ENCODE assay signal across 40 cellular contexts in the genomic region with DNA sequence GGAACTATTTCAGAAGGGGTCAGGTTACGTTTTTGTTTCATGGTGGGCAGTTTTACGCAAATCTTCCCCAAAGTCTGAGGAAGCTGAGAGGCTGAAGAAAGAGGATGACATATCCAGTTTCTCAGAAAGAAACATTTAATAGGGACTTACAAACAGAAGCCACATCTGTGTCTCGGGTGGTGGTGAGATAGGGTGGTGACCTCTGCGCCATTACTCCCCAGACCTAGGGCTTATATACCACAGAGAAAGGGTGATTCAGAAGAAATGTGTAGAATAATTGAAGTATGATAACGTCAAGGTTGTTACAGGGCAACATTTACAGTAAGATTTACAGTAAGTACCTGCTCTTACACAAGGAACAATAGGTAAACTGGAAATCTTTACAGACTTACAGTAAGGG. TPM values are rescaled to one million over a fixed set of nuclear protein-coding genes. Genes with fewer than 3 reads are reported as not detected.
"Had no signal": no experiment of that assay in that cellular context is flagged by ENCODE, and none has a peak within 500 bp of the region (broad histone marks: within the 10 kb centered on the region; RNA-seq: fewer than 3 reads in every experiment).

No MANE protein-coding gene starts in this region.

- FAIRE-seq: astrocyte, colon had no signal

- H3K27me3 Mint-ChIP-seq: activated naive CD4-positive, alpha-beta T cell treated with anti-CD3 and anti-CD28 coated beads, Interleukin-2, amount 10 ng/mL, durations not matched to agents 7 days and 5 days; activated naive CD8-positive, alpha-beta T cell treated with anti-CD3 and anti-CD28 coated beads for 36 hours had no signal

- H3K36me3 ChIP-seq: adrenal gland, ascending aorta, brain microvascular endothelial cell, breast epithelium, cardiac muscle cell, colonic mucosa had no signal

- H3K27ac Mint-ChIP-seq: activated naive CD4-positive, alpha-beta T cell treated with anti-CD3 and anti-CD28 coated beads for 36 hours; activated naive CD4-positive, alpha-beta T cell treated with anti-CD3 and anti-CD28 coated beads, Interleukin-2, amount 10 ng/mL, durations not matched to agents 7 days and 5 days; activated naive CD4-positive, alpha-beta T cell treated with anti-CD3 and anti-CD28 coated beads, Interleukin-2, amount 50 U/mL, for 24 hours; activated naive CD4-positive, alpha-beta T cell treated with anti-CD3 and anti-CD28 coated beads, Interleukin-2, amount 50 U/mL, for 72 hours; activated naive CD8-positive, alpha-beta T cell; activated naive CD8-positive, alpha-beta T cell treated with anti-CD3 and anti-CD28 coated beads for 36 hours; activated naive CD8-positive, alpha-beta T cell treated with anti-CD3 and anti-CD28 coated beads, Interleukin-2, amount 10 ng/mL, durations not matched to agents 7 days and 5 days; activated naive CD8-positive, alpha-beta T cell treated with anti-CD3 and anti-CD28 coated beads, Interleukin-2, amount 50 U/mL, for 24 hours; activated T-cell treated with anti-CD3 and anti-CD28 coated beads, Interleukin-2, amount 50 U/mL, for 72 hours; activated T-helper 1 cell treated with anti-CD3 and anti-CD28 coated beads, Interleukin-12 subunit alpha, Interleukin-12 subunit beta, Interleukin-2, Interleukin-4 antibody, amounts not matched to agents 30 ng/mL and 10 ng/mL and 1 ng/mL, durations not matched to agents 14 hours and 24 hours and 36 hours; activated T-helper 17 cell treated with anti-CD3 and anti-CD28 coated beads, Interleukin-2, amount 50 U/mL, for 72 hours; activated T-helper 2 cell treated with anti-CD3 and anti-CD28 coated beads, Interferon-gamma antibody, Interleukin-2, Interleukin-4, amounts not matched to agents 10 μg/mL and 5 μg/mL and 100 μg/mL, durations not matched to agents 14 hours and 24 hours and 36 hours; brain had no signal

- H3K4me1 ChIP-seq: adrenal gland, ascending aorta, body of pancreas, breast epithelium, colonic mucosa had no signal

- H3K36me3 Mint-ChIP-seq: activated naive CD4-positive, alpha-beta T cell treated with anti-CD3 and anti-CD28 coated beads, Interleukin-2, amount 10 ng/mL, durations not matched to agents 7 days and 5 days; activated naive CD4-positive, alpha-beta T cell treated with anti-CD3 and anti-CD28 coated beads, Interleukin-2, amount 50 U/mL, for 24 hours; activated naive CD4-positive, alpha-beta T cell treated with anti-CD3 and anti-CD28 coated beads, Interleukin-2, amount 50 U/mL, for 72 hours; activated naive CD8-positive, alpha-beta T cell; activated naive CD8-positive, alpha-beta T cell treated with anti-CD3 and anti-CD28 coated beads for 36 hours; activated naive CD8-positive, alpha-beta T cell treated with anti-CD3 and anti-CD28 coated beads, Interleukin-2, amount 10 ng/mL, durations not matched to agents 7 days and 5 days; brain had no signal

- H3K27ac ChIP-seq: adrenal gland, ascending aorta, body of pancreas, brain microvascular endothelial cell, breast epithelium, cardiac muscle cell, colonic mucosa had no signal

- H3K9me3 Mint-ChIP-seq: activated T-helper 1 cell treated with anti-CD3 and anti-CD28 coated beads, Interleukin-12 subunit alpha, Interleukin-12 subunit beta, Interleukin-2, Interleukin-4 antibody, amounts not matched to agents 30 ng/mL and 10 ng/mL and 1 ng/mL, durations not matched to agents 14 hours and 24 hours and 36 hours had no signal

- H3K9me3 ChIP-seq: adrenal gland, ascending aorta, colonic mucosa had no signal

- H3K4me3 Mint-ChIP-seq: activated naive CD4-positive, alpha-beta T cell treated with anti-CD3 and anti-CD28 coated beads for 36 hours; activated naive CD4-positive, alpha-beta T cell treated with anti-CD3 and anti-CD28 coated beads, Interleukin-2, amount 10 ng/mL, durations not matched to agents 7 days and 5 days; activated naive CD4-positive, alpha-beta T cell treated with anti-CD3 and anti-CD28 coated beads, Interleukin-2, amount 50 U/mL, for 24 hours; activated naive CD8-positive, alpha-beta T cell; activated naive CD8-positive, alpha-beta T cell treated with anti-CD3 and anti-CD28 coated beads for 36 hours; activated naive CD8-positive, alpha-beta T cell treated with anti-CD3 and anti-CD28 coated beads, Interleukin-2, amount 10 ng/mL, durations not matched to agents 7 days and 5 days; activated naive CD8-positive, alpha-beta T cell treated with anti-CD3 and anti-CD28 coated beads, Interleukin-2, amount 50 U/mL, for 24 hours; activated T-cell treated with anti-CD3 and anti-CD28 coated beads, Interleukin-2, amount 50 U/mL, for 4 hours; activated T-cell treated with anti-CD3 and anti-CD28 coated beads, Interleukin-2, amount 50 U/mL, for 72 hours; activated T-helper 1 cell treated with anti-CD3 and anti-CD28 coated beads, Interleukin-12 subunit alpha, Interleukin-12 subunit beta, Interleukin-2, Interleukin-4 antibody, amounts not matched to agents 30 ng/mL and 10 ng/mL and 1 ng/mL, durations not matched to agents 14 hours and 24 hours and 36 hours; activated T-helper 17 cell treated with anti-CD3 and anti-CD28 coated beads, Interleukin-2, amount 50 U/mL, for 72 hours; brain; central memory CD8-positive, alpha-beta T cell had no signal

- H3K4me1 Mint-ChIP-seq: activated naive CD4-positive, alpha-beta T cell treated with anti-CD3 and anti-CD28 coated beads, Interleukin-2, amount 10 ng/mL, durations not matched to agents 7 days and 5 days; activated naive CD4-positive, alpha-beta T cell treated with anti-CD3 and anti-CD28 coated beads, Interleukin-2, amount 50 U/mL, for 24 hours; activated naive CD8-positive, alpha-beta T cell treated with anti-CD3 and anti-CD28 coated beads for 36 hours; activated naive CD8-positive, alpha-beta T cell treated with anti-CD3 and anti-CD28 coated beads, Interleukin-2, amount 10 ng/mL, durations not matched to agents 7 days and 5 days; activated naive CD8-positive, alpha-beta T cell treated with anti-CD3 and anti-CD28 coated beads, Interleukin-2, amount 50 U/mL, for 24 hours; activated T-helper 17 cell treated with anti-CD3 and anti-CD28 coated beads, Interleukin-2, amount 50 U/mL, for 72 hours; brain; central memory CD8-positive, alpha-beta T cell had no signal

- H3K27me3 ChIP-seq: adrenal gland, ascending aorta, body of pancreas, brain microvascular endothelial cell, breast epithelium, cardiac muscle cell, colonic mucosa had no signal

- ATAC-seq: activated naive CD4-positive, alpha-beta T cell treated with anti-CD3 and anti-CD28 coated beads, Interleukin-2, amount 50 U/mL, for 72 hours; activated naive CD8-positive, alpha-beta T cell treated with anti-CD3 and anti-CD28 coated beads, Interleukin-2, amount 50 U/mL, for 24 hours; activated T-cell treated with anti-CD3 and anti-CD28 coated beads, Interleukin-2, amount 50 U/mL, for 4 hours; activated T-cell treated with anti-CD3 and anti-CD28 coated beads, Interleukin-2, amount 50 U/mL, for 72 hours; activated T-helper 17 cell treated with anti-CD3 and anti-CD28 coated beads, Interleukin-2, amount 50 U/mL, for 72 hours; body of pancreas had no signal

- DNase-seq: activated effector memory CD4-positive, alpha-beta T cell treated with anti-CD3 and anti-CD28 coated beads, Interleukin-2, amount 50 U/mL, for 16 hours; activated effector memory CD4-positive, alpha-beta T cell treated with Interleukin-2 at 50 U/mL for 16 hours; activated gamma-delta T cell; activated gamma-delta T cell treated with Interleukin-2 at 50 U/mL for 16 hours; activated naive CD4-positive, alpha-beta T cell; activated naive CD4-positive, alpha-beta T cell treated with anti-CD3 and anti-CD28 coated beads for 36 hours; activated naive CD4-positive, alpha-beta T cell treated with anti-CD3 and anti-CD28 coated beads, Interleukin-2, amount 10 ng/mL, durations not matched to agents 7 days and 5 days; activated naive CD4-positive, alpha-beta T cell treated with anti-CD3 and anti-CD28 coated beads, Interleukin-2, amount 50 U/mL, for 16 hours; activated naive CD4-positive, alpha-beta T cell treated with Interleukin-2 at 50 U/mL for 16 hours; activated naive CD8-positive, alpha-beta T cell treated with anti-CD3 and anti-CD28 coated beads for 36 hours; activated naive CD8-positive, alpha-beta T cell treated with anti-CD3 and anti-CD28 coated beads, Interleukin-2, amount 10 ng/mL, durations not matched to agents 7 days and 5 days; activated naive CD8-positive, alpha-beta T cell treated with anti-CD3 and anti-CD28 coated beads, Interleukin-2, amount 50 U/mL, for 24 hours; activated T-cell treated with anti-CD3 and anti-CD28 coated beads, Interleukin-2, amount 50 U/mL, for 4 hours; activated T-cell treated with anti-CD3 and anti-CD28 coated beads, Interleukin-2, amount 50 U/mL, for 48 hours; activated T-cell treated with anti-CD3 and anti-CD28 coated beads, Interleukin-2, amount 50 U/mL, for 72 hours; adrenal gland; amniotic stem cell; amygdala; anterior cingulate cortex; aorta; body of pancreas; brain microvascular endothelial cell; caudate nucleus; central memory CD4-positive, alpha-beta T cell; cerebellar nuclear complex; colonic mucosa had no signal

- H3K4me3 ChIP-seq: adrenal gland, ascending aorta, body of pancreas, breast epithelium, cardiac muscle cell, colonic mucosa had no signal

RNA-seq across cellular contexts. Expression of gene RELN, which starts 43.0 kb away (rescaled TPM):
- total RNA-seq: activated naive CD4-positive, alpha-beta T cell treated with anti-CD3 and anti-CD28 coated beads for 36 hours; activated naive CD4-positive, alpha-beta T cell treated with anti-CD3 and anti-CD28 coated beads, Interleukin-2, amount 50 U/mL, for 72 hours; activated naive CD8-positive, alpha-beta T cell treated with anti-CD3 and anti-CD28 coated beads for 36 hours; activated naive CD8-positive, alpha-beta T cell treated with anti-CD3 and anti-CD28 coated beads, Interleukin-2, amount 10 ng/mL, durations not matched to agents 7 days and 5 days; activated T-cell treated with anti-CD3 and anti-CD28 coated beads, Interleukin-2, amount 50 U/mL, for 72 hours; activated T-helper 1 cell treated with anti-CD3 and anti-CD28 coated beads, Interleukin-12 subunit alpha, Interleukin-12 subunit beta, Interleukin-2, Interleukin-4 antibody, amounts not matched to agents 30 ng/mL and 10 ng/mL and 1 ng/mL, durations not matched to agents 14 hours and 24 hours and 36 hours; activated T-helper 17 cell treated with anti-CD3 and anti-CD28 coated beads, Interleukin-2, amount 50 U/mL, for 72 hours; activated T-helper 2 cell treated with anti-CD3 and anti-CD28 coated beads, Interferon-gamma antibody, Interleukin-2, Interleukin-4, amounts not matched to agents 10 μg/mL and 5 μg/mL and 100 μg/mL, durations not matched to agents 14 hours and 24 hours and 36 hours; chondrocyte had no signal
